In the genomic region with DNA sequence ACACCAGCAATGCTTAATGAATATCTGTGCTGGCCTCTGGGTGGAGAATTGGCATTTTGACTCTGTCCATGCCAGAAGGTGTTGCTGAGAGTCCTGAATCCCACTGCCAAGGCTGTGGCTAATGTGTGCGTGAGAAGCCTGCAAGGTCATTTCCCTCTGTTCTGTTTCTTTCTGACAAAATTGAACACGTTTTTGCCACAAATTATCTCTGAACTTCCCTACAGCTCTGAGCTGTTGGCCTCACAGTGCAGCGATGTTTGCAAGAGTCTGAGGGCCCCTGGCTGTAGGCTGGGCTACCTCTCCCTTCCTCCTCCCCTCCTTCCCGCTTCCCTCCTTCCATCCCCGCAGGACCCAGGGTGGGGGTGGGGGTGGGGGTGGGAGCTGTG, we compare ENCODE assay signal across 8 cellular contexts.
DNase-seq lines count a peak whose midpoint lies in the region; ATAC-seq and TF ChIP-seq lines count a peak whose summit lies in the region.

No MANE protein-coding gene starts in this region.

- CTCF ChIA-PET in PC-9 (lab: Charles Lee): no interaction called here

- H3K4me1 Mint-ChIP-seq in stimulated activated effector memory CD8-positive, alpha-beta T cell treated with anti-CD3 and anti-CD28 coated beads, Interleukin-12 subunit alpha, Interleukin-12 subunit beta, amount 100 ng/mL, for 72 hours: peaks cover 6% of the 10 kb centered on the region

- H3K4me2 ChIP-seq in PC-9: no peak overlapping the region

- peaks cover 23% of the 10 kb centered on the region for H3K9me3 ChIP-seq in PC-9 (ENCODE audit: insufficient read depth, low read depth)

- H3K27me3 ChIP-seq in PC-9 (ENCODE audit: insufficient read depth, low read depth): no peaks in the 10 kb centered on the region

- H3F3A ChIP-seq in PC-9 (ENCODE audit: insufficient read depth, low read depth): no peaks in the 10 kb centered on the region

- intact Hi-C loops in PC-9 (cut with micrococcal nuclease; ENCODE audit: unreplicated experiment): no loop called here

- no TSS peak for BruUV-seq in PC-9 (replicated peaks; lab: Mats Ljungman, UMichigan)

- peak; percentile 38 for DNase-seq in ecto neural progenitor cell (ENCODE audit: low spot score)
- DNase-seq in stimulated activated effector memory CD8-positive, alpha-beta T cell treated with anti-CD3 and anti-CD28 coated beads, Interleukin-12 subunit alpha, Interleukin-12 subunit beta, amount 100 ng/mL, for 72 hours (ENCODE audit: low spot score in 2 of 2): no peak
- no peak for DNase-seq in NCI-H2227 treated with DMSO at 0.1 percent for 48 hours (lab: John Stamatoyannopoulos, UW)
- DNase-seq in COR-L47 (lab: John Stamatoyannopoulos, UW): no peak
- no peak for DNase-seq in NCI-H2227 (lab: John Stamatoyannopoulos, UW; ENCODE audit: unreplicated experiment)
- DNase-seq in PC-9: no peak

- peak; percentile 53 for ATAC-seq in GM19395 (IDR thresholded peaks at IDR 0.05; ENCODE audit: unreplicated experiment)
- peak; percentile 34 for ATAC-seq in HG03135 (IDR thresholded peaks at IDR 0.05; ENCODE audit: unreplicated experiment)
- ATAC-seq in stimulated activated effector memory CD8-positive, alpha-beta T cell treated with anti-CD3 and anti-CD28 coated beads, Interleukin-12 subunit alpha, Interleukin-12 subunit beta, amount 100 ng/mL, for 72 hours: peak; percentile 29

- H2AFZ ChIP-seq in PC-9: no peak overlapping the region

- POLR2A ChIA-PET in PC-9 (lab: Charles Lee; ENCODE audit: unreplicated experiment): no interaction called here

- H4K20me1 ChIP-seq in PC-9 (ENCODE audit: insufficient read depth): no peaks in the 10 kb centered on the region

- no peak overlapping the region for H3K27ac ChIP-seq in PC-9

- no peak for TF ChIP-seq CTCF in PC-9 (conservative IDR thresholded peaks at IDR 0.05)

- H3K4me3 Mint-ChIP-seq in stimulated activated effector memory CD8-positive, alpha-beta T cell treated with anti-CD3 and anti-CD28 coated beads, Interleukin-12 subunit alpha, Interleukin-12 subunit beta, amount 100 ng/mL, for 72 hours: peak overlapping the region; percentile 40

- H3K9me2 ChIP-seq in PC-9 (ENCODE audit: insufficient read depth): no peaks in the 10 kb centered on the region

- no peak overlapping the region for H3K27ac Mint-ChIP-seq in stimulated activated effector memory CD8-positive, alpha-beta T cell treated with anti-CD3 and anti-CD28 coated beads, Interleukin-12 subunit alpha, Interleukin-12 subunit beta, amount 100 ng/mL, for 72 hours

- no peaks in the 10 kb centered on the region for H3K36me3 Mint-ChIP-seq in stimulated activated effector memory CD8-positive, alpha-beta T cell treated with anti-CD3 and anti-CD28 coated beads, Interleukin-12 subunit alpha, Interleukin-12 subunit beta, amount 100 ng/mL, for 72 hours

- no peak overlapping the region for H3K4me3 ChIP-seq in PC-9

- no peaks in the 10 kb centered on the region for H3K4me1 ChIP-seq in PC-9 (replicated peaks; ENCODE audit: insufficient read depth)

- peaks cover 5% of the 10 kb centered on the region for H3K9me3 Mint-ChIP-seq in stimulated activated effector memory CD8-positive, alpha-beta T cell treated with anti-CD3 and anti-CD28 coated beads, Interleukin-12 subunit alpha, Interleukin-12 subunit beta, amount 100 ng/mL, for 72 hours

- no peaks in the 10 kb centered on the region for H3K36me3 ChIP-seq in PC-9 (ENCODE audit: low read depth)

- H3K79me2 ChIP-seq in PC-9 (ENCODE audit: low read depth): no peaks in the 10 kb centered on the region
